ENCODE assay signal across 21 cellular contexts in the genomic region with DNA sequence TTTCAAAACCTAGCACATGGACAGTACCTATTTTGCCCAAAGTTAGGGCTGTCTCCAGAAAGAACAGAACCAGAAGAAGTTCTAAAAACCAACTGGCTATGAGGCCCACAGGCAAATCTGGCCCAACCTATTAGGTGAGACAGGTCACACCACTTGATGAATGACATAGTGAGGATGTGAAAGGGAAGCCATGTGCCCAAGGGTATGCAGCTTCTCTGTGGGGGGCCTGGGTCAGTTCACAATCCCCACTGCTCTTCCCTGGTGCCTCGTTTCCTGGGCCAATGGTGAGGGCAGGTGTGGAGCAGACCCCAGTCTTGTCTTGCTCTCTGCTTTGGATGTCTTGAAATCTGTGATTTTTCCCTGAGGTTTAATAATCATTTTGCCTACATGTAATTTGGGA. TPM values are rescaled to one million over a fixed set of nuclear protein-coding genes. Genes with fewer than 3 reads are reported as not detected.
"Had no signal": no experiment of that assay in that cellular context is flagged by ENCODE, and none has a peak within 500 bp of the region (broad histone marks: within the 10 kb centered on the region; RNA-seq: fewer than 3 reads in every experiment).

No MANE protein-coding gene starts in this region.

- H3K27ac Mint-ChIP-seq: activated CD4-positive, alpha-beta memory T cell treated with anti-CD3 and anti-CD28 coated beads, Interleukin-2, amount 10 ng/mL, durations not matched to agents 7 days and 5 days; activated naive CD4-positive, alpha-beta T cell treated with anti-CD3 and anti-CD28 coated beads, Interleukin-2, amount 10 ng/mL, durations not matched to agents 7 days and 5 days; activated naive CD8-positive, alpha-beta T cell treated with anti-CD3 and anti-CD28 coated beads for 36 hours; activated T-cell treated with anti-CD3 and anti-CD28 coated beads, Interleukin-2, amount 50 U/mL, for 72 hours; activated T-helper 2 cell treated with anti-CD3 and anti-CD28 coated beads, Interferon-gamma antibody, Interleukin-2, Interleukin-4, amounts not matched to agents 10 μg/mL and 5 μg/mL and 100 μg/mL, durations not matched to agents 14 hours and 24 hours and 36 hours; T-helper 17 cell had no signal

- DNase-seq: activated CD4-positive, alpha-beta memory T cell treated with anti-CD3 and anti-CD28 coated beads, Interleukin-2, amount 10 ng/mL, durations not matched to agents 7 days and 5 days; activated CD4-positive, alpha-beta T cell treated with anti-CD3 and anti-CD28 coated beads, Interleukin-2, amount 50 U/mL, for 1 hour; activated CD4-positive, CD25-positive, alpha-beta regulatory T cell; activated gamma-delta T cell treated with Interleukin-2 at 50 U/mL for 16 hours; activated naive CD4-positive, alpha-beta T cell treated with anti-CD3 and anti-CD28 coated beads, Interleukin-2, amount 10 ng/mL, durations not matched to agents 7 days and 5 days; activated naive CD8-positive, alpha-beta T cell treated with anti-CD3 and anti-CD28 coated beads for 36 hours; activated T-cell treated with anti-CD3 and anti-CD28 coated beads for 4 hours; activated T-cell treated with anti-CD3 and anti-CD28 coated beads, Interleukin-2, amount 50 U/mL, for 72 hours; KG1; NCI-H1092; NCI-H1694 treated with DMSO at 0.1 percent for 48 hours; NCI-H2029 treated with DMSO at 0.1 percent for 48 hours; NCI-H446 treated with DMSO at 0.1 percent for 48 hours; NCI-H524 treated with DMSO at 0.1 percent for 48 hours; SIG-M5; T-helper 17 cell; T-helper 9 cell had no signal

- H3K9me3 Mint-ChIP-seq: activated CD4-positive, alpha-beta memory T cell treated with anti-CD3 and anti-CD28 coated beads, Interleukin-2, amount 10 ng/mL, durations not matched to agents 7 days and 5 days; activated naive CD4-positive, alpha-beta T cell treated with anti-CD3 and anti-CD28 coated beads, Interleukin-2, amount 10 ng/mL, durations not matched to agents 7 days and 5 days; activated naive CD8-positive, alpha-beta T cell treated with anti-CD3 and anti-CD28 coated beads for 36 hours; activated T-cell treated with anti-CD3 and anti-CD28 coated beads, Interleukin-2, amount 50 U/mL, for 72 hours; activated T-helper 2 cell treated with anti-CD3 and anti-CD28 coated beads, Interferon-gamma antibody, Interleukin-2, Interleukin-4, amounts not matched to agents 10 μg/mL and 5 μg/mL and 100 μg/mL, durations not matched to agents 14 hours and 24 hours and 36 hours had no signal

- H3K4me3 Mint-ChIP-seq: activated CD4-positive, alpha-beta memory T cell treated with anti-CD3 and anti-CD28 coated beads, Interleukin-2, amount 10 ng/mL, durations not matched to agents 7 days and 5 days; activated naive CD4-positive, alpha-beta T cell treated with anti-CD3 and anti-CD28 coated beads, Interleukin-2, amount 10 ng/mL, durations not matched to agents 7 days and 5 days; activated naive CD8-positive, alpha-beta T cell treated with anti-CD3 and anti-CD28 coated beads for 36 hours; activated T-cell treated with anti-CD3 and anti-CD28 coated beads, Interleukin-2, amount 50 U/mL, for 72 hours; T-helper 17 cell had no signal

- H3K4me1 Mint-ChIP-seq: activated CD4-positive, alpha-beta memory T cell treated with anti-CD3 and anti-CD28 coated beads, Interleukin-2, amount 10 ng/mL, durations not matched to agents 7 days and 5 days; activated naive CD4-positive, alpha-beta T cell treated with anti-CD3 and anti-CD28 coated beads, Interleukin-2, amount 10 ng/mL, durations not matched to agents 7 days and 5 days; activated naive CD8-positive, alpha-beta T cell treated with anti-CD3 and anti-CD28 coated beads for 36 hours had no signal

- ATAC-seq: activated T-cell treated with anti-CD3 and anti-CD28 coated beads, Interleukin-2, amount 50 U/mL, for 72 hours; T-helper 17 cell had no signal

- H3K36me3 Mint-ChIP-seq: activated naive CD4-positive, alpha-beta T cell treated with anti-CD3 and anti-CD28 coated beads, Interleukin-2, amount 10 ng/mL, durations not matched to agents 7 days and 5 days; activated naive CD8-positive, alpha-beta T cell treated with anti-CD3 and anti-CD28 coated beads for 36 hours had no signal

RNA-seq across cellular contexts. Expression of a gene that starts 8.9 kb away (rescaled TPM):
- total RNA-seq: activated CD4-positive, alpha-beta memory T cell treated with anti-CD3 and anti-CD28 coated beads, Interleukin-2, amount 10 ng/mL, durations not matched to agents 7 days and 5 days; activated CD8-positive, alpha-beta memory T cell treated with anti-CD3 and anti-CD28 coated beads for 36 hours; activated naive CD8-positive, alpha-beta T cell treated with anti-CD3 and anti-CD28 coated beads for 36 hours; activated T-cell treated with anti-CD3 and anti-CD28 coated beads, Interleukin-2, amount 50 U/mL, for 72 hours; activated T-helper 2 cell treated with anti-CD3 and anti-CD28 coated beads, Interferon-gamma antibody, Interleukin-2, Interleukin-4, amounts not matched to agents 10 μg/mL and 5 μg/mL and 100 μg/mL, durations not matched to agents 14 hours and 24 hours and 36 hours; OCI-LY7; RPMI7951; T-helper 17 cell had no signal
